In genomic region chr1:94456736-94457135, GRCh38 we compare ENCODE assay signal across 16 cellular contexts. TPM values are rescaled to one million over a fixed set of nuclear protein-coding genes. Genes with fewer than 3 reads are reported as not detected.
DNase-seq lines count a peak whose midpoint lies in the region; ATAC-seq and TF ChIP-seq lines count a peak whose summit lies in the region.
"Had no signal": no experiment of that assay in that cellular context is flagged by ENCODE, and none has a peak within 500 bp of the region (broad histone marks: within the 10 kb centered on the region; RNA-seq: fewer than 3 reads in every experiment).

No MANE protein-coding gene starts in this region.

- H3K4me1 ChIP-seq in GM23248 (ENCODE audit: insufficient read depth) = peaks cover 6% of the 10 kb centered on the region; the same call in 1 of the 2 replicates

- no peak for ATAC-seq in left cardiac atrium
- no peak for ATAC-seq in stimulated activated naive CD8-positive, alpha-beta T cell treated with anti-CD3 and anti-CD28 coated beads, Interleukin-15, Interleukin-2, amounts not matched to agents 100 U/mL and 50 U/mL, for 24 hours
- ATAC-seq: HCT116 had no signal

- peaks cover 10% of the 10 kb centered on the region; the same call in 1 of the 2 replicates for H3K79me2 ChIP-seq in GM23248 (ENCODE audit: insufficient read depth)

- no peaks in the 10 kb centered on the region for H3K9me3 ChIP-seq in GM23248 (ENCODE audit: low read depth)

- intact Hi-C loops in left cardiac atrium (cut with DNase I) = no loop called here

- 0 out of 2 replicates have a peak, but pooled peaks cover 5% of the 10 kb centered on the region for H3F3A ChIP-seq in GM23248 (ENCODE audit: insufficient read depth)

- DNase-seq in EH (ENCODE audit: low read depth) = peak; percentile 65
- peak; percentile 5 for DNase-seq in GM23248
- peak; percentile 49 for DNase-seq in M059J (ENCODE audit: low read depth)
- DNase-seq in brain microvascular endothelial cell = peak; percentile 12
- no peak for DNase-seq in ureter (ENCODE audit: low spot score)
- no peak for DNase-seq in left cardiac atrium
- no peak for DNase-seq in stimulated activated naive CD8-positive, alpha-beta T cell treated with anti-CD3 and anti-CD28 coated beads, Interleukin-15, Interleukin-2, amounts not matched to agents 100 U/mL and 50 U/mL, for 24 hours
- no peak for DNase-seq in glomerular visceral epithelial cell (ENCODE audit: extremely low spot score)
- DNase-seq: ACHN; C1 segment of cervical spinal cord; Calu3; CD4-positive, alpha-beta T cell; DMS 273 treated with DMSO at 0.1 percent for 48 hours; GDM1 had no signal

- no peak overlapping the region for H3K4me2 ChIP-seq in GM23248 (ENCODE audit: unreplicated experiment)

- H3K27me3 ChIP-seq in GM23248 (replicated peaks; ENCODE audit: insufficient read depth) (no peaks in the 10 kb centered on the region), brain microvascular endothelial cell (replicated peaks) (no peaks in the 10 kb centered on the region)

- in situ Hi-C loops in GM23248 (cut with MboI) = loop anchor here (10.0 kb wide), 1 partner anchor 432 kb away; no protein-coding TSS in a partner anchor
- in situ Hi-C loops in brain microvascular endothelial cell (cut with HindIII; ENCODE audit: low pct_ligation_motif_present, low sequenced_read_pairs) = no loop called here

- H3K9ac ChIP-seq in GM23248 = no peak overlapping the region

- WGBS in GM23248 (ENCODE audit: low coverage in 1 of 2, low lambda C conversion rate in 2 of 2, missing lambda C conversion rate in 2 of 2), 2 experiments = 54 to 64% methylated on average over 2 of the region's 2 CpGs

- no peak overlapping the region for H3K4me3 ChIP-seq in GM23248
- no peak overlapping the region for H3K4me3 ChIP-seq in brain microvascular endothelial cell (ENCODE audit: low read depth, low read length)

- no peaks in the 10 kb centered on the region for H4K20me1 ChIP-seq in GM23248 (ENCODE audit: insufficient read depth)

- no peaks in the 10 kb centered on the region for H3K9me2 ChIP-seq in GM23248 (ENCODE audit: insufficient read depth)

- no peak overlapping the region for H2AFZ ChIP-seq in GM23248

- peaks cover 7% of the 10 kb centered on the region for H3K36me3 ChIP-seq in GM23248 (ENCODE audit: low read depth)
- H3K36me3 ChIP-seq in brain microvascular endothelial cell (replicated peaks) = peaks cover 3% of the 10 kb centered on the region

- H3K27ac ChIP-seq in GM23248 (no peak overlapping the region), brain microvascular endothelial cell (no peak overlapping the region)
- H3K27ac ChIP-seq: HL-60 had no signal

- no peak for TF ChIP-seq CTCF in brain microvascular endothelial cell (IDR thresholded peaks at IDR 0.05; ENCODE audit: low read depth, low read length, missing control alignments)

RNA-seq across cellular contexts. Expression of gene ABCD3, which starts 38.5 kb away (rescaled TPM):
- total RNA-seq in GM23248 (2014; rRNA removed; shearing (Covaris generic)) = 40.0 and 41.7 TPM in 2 replicates
- polyA plus RNA-seq in GM23248 (2016; fragmentation: Nextera tagmentation; extraction: Ambion mirVana) = 31.8 and 32.2 TPM in 2 replicates
- total RNA-seq in M059J (2014; rRNA removed; shearing (Covaris generic)) = 42.8 and 73.5 TPM in 2 replicates
- 126 TPM for total RNA-seq in ureter
- 100 to 1,000 TPM in 1 of 2 donors, 10 to 100 TPM in 1; 53.3 to 105 TPM for total RNA-seq in left cardiac atrium

Comparison
In these comparisons a context has a peak if more than half of its experiments do, and no peak if none do; other contexts are left out.
1. DNase-seq: peak in EH (single experiment), GM23248 (single experiment), M059J (single experiment) and brain microvascular endothelial cell (single experiment); none in ureter (single experiment), left cardiac atrium (single experiment), stimulated activated naive CD8-positive, alpha-beta T cell treated with anti-CD3 and anti-CD28 coated beads, Interleukin-15, Interleukin-2, amounts not matched to agents 100 U/mL and 50 U/mL, for 24 hours (single experiment) and glomerular visceral epithelial cell (single experiment).